In the genomic region with DNA sequence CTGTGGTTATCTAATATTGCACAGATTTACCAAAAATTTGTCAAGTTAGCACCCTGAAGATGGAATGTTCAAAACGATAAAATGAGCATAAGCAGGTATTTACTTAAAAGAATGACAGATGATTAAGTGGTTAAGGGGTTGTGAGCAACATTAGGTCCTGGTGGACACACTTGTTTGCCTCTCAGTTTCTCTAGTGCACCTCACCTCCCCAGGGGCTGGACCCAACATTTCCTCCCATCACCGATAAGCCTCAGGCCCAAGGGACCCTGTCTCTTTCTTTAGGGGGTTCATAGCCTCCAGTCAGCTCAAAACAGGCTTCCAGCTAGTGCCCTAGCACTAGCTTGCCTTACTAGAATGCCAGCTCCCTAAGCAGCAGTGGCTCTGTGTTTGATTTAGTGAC, we compare ENCODE assay signal across 20 cellular contexts.
A peak's percentile ranks its signal among the peaks of the same experiment; 100 is the strongest.
DNase-seq lines count a peak whose midpoint lies in the region; ATAC-seq and TF ChIP-seq lines count a peak whose summit lies in the region.
"Had no signal": no experiment of that assay in that cellular context is flagged by ENCODE, and none has a peak within 500 bp of the region (broad histone marks: within the 10 kb centered on the region; RNA-seq: fewer than 3 reads in every experiment).

No MANE protein-coding gene starts in this region.

- no peaks in the 10 kb centered on the region for H3K36me3 ChIP-seq in cardiac muscle cell
- H3K36me3 ChIP-seq in left ventricle myocardium inferior, result no peaks in the 10 kb centered on the region
- H3K36me3 ChIP-seq in HEK293 (ENCODE audit: control insufficient read depth in 2 of 2, insufficient read depth in 1 of 2, low read length in 2 of 2), result no peaks in the 10 kb centered on the region
- no peaks in the 10 kb centered on the region for H3K36me3 ChIP-seq in Karpas-422 (ENCODE audit: insufficient read depth, low read length)
- H3K36me3 ChIP-seq in thyroid gland, result no peaks in the 10 kb centered on the region
- H3K36me3 ChIP-seq: HAP-1, tibial nerve had no signal

- POLR2A ChIA-PET in HEK293 (lab: Yijun Ruan, JAX), result no interaction called here

- CTCF ChIA-PET in HEK293 (lab: Yijun Ruan, JAX), result interaction anchor here (0.6 to 0.8 kb wide), 2 partner anchors 16 to 92 kb away, joined by 3 read pairs; no protein-coding TSS in a partner anchor

- no peaks in the 10 kb centered on the region for H3K79me2 ChIP-seq in Karpas-422 (ENCODE audit: low read length)

- no peak overlapping the region for H3K4me3 ChIP-seq in cardiac muscle cell
- H3K4me3 ChIP-seq in left ventricle myocardium inferior, result no peak overlapping the region
- no peak overlapping the region for H3K4me3 ChIP-seq in HEK293 (ENCODE audit: low read depth, low read length)
- H3K4me3 ChIP-seq in Karpas-422 (ENCODE audit: low read length), result no peak overlapping the region
- no peak overlapping the region for H3K4me3 ChIP-seq in thyroid gland (replicated peaks in 1 of 3)
- H3K4me3 ChIP-seq: HAP-1, tibial nerve had no signal

- peaks cover 19% of the 10 kb centered on the region for H3K4me1 ChIP-seq in cardiac muscle cell (ENCODE audit: low read depth)
- H3K4me1 ChIP-seq in left ventricle myocardium inferior, result peaks cover 9% of the 10 kb centered on the region
- H3K4me1 ChIP-seq in HEK293 (ENCODE audit: control insufficient read depth, insufficient read depth, low read length), result peaks cover 6% of the 10 kb centered on the region; the same call in 1 of the 2 replicates
- H3K4me1 ChIP-seq in Karpas-422 (ENCODE audit: low read length), result peaks cover 21% of the 10 kb centered on the region
- peaks cover 0 to 8% of the 10 kb centered on the region in 2 donors for H3K4me1 ChIP-seq in thyroid gland
- H3K4me1 ChIP-seq: tibial nerve had no signal

- no peak for TF ChIP-seq CTCF in cardiac muscle cell (IDR thresholded peaks at IDR 0.05; ENCODE audit: low read depth, low read length)
- no peak for TF ChIP-seq CTCF in left ventricle myocardium inferior (IDR thresholded peaks at IDR 0.05; ENCODE audit: borderline replicate concordance)
- no peak for TF ChIP-seq CTCF in HEK293 (tag by site-specific recombination; IDR thresholded peaks at IDR 0.05)
- no peak for TF ChIP-seq CTCF in thyroid gland (IDR thresholded peaks at IDR 0.05)

- ATAC-seq in HG02973 (IDR thresholded peaks at IDR 0.05; ENCODE audit: unreplicated experiment), result no peak
- ATAC-seq in HG03159 (IDR thresholded peaks at IDR 0.05; ENCODE audit: unreplicated experiment), result no peak
- ATAC-seq: effector memory CD8-positive, alpha-beta T cell; HepG2; Panc1; SK-N-SH treated with all-trans-retinoic acid at 6 μM for 48 hours had no signal

- H3K4me2 ChIP-seq in Karpas-422 (ENCODE audit: low read depth, low read length, poor library complexity, severe bottlenecking), result peak overlapping the region; percentile 47

- DNase-seq in cardiac muscle cell (ENCODE audit: low read depth in 1 of 2, low spot score in 1 of 2) (no peak), left ventricle myocardium inferior (no peak), Karpas-422 (no peak), HPDE6-E6E7 (ENCODE audit: extremely low spot score) (no peak), thyroid gland (no peak)
- DNase-seq: 8988T; CD4-positive, CD25-positive, alpha-beta regulatory T cell; central memory CD4-positive, alpha-beta T cell; effector memory CD8-positive, alpha-beta T cell; hypothalamus; NCI-H2081 treated with DMSO at 0.1 percent for 48 hours; stimulated activated CD4-positive, alpha-beta T cell treated with anti-CD3 and anti-CD28 coated beads, Interleukin-4, amount 100 ng/mL, for 4 hours had no signal

- no peaks in the 10 kb centered on the region for H3K9me2 ChIP-seq in Karpas-422 (replicated peaks; ENCODE audit: insufficient read depth, low read length)

- H3K27me3 ChIP-seq in cardiac muscle cell (no peaks in the 10 kb centered on the region), left ventricle myocardium inferior (ENCODE audit: low read depth) (no peaks in the 10 kb centered on the region), Karpas-422 (ENCODE audit: low read length) (no peaks in the 10 kb centered on the region), thyroid gland (no peaks in the 10 kb centered on the region)
- H3K27me3 ChIP-seq: tibial nerve had no signal

- no peaks in the 10 kb centered on the region for H4K20me1 ChIP-seq in Karpas-422 (ENCODE audit: insufficient read depth, low read depth, low read length)

- no peak overlapping the region for H3K9ac ChIP-seq in Karpas-422 (ENCODE audit: low read length)

- TF ChIP-seq POLR2A in thyroid gland (IDR thresholded peaks at IDR 0.05), result no peak

- WGBS in thyroid gland, 2 donors, result 94 to 100% methylated on average over 2 of the region's 2 CpGs

- no peak overlapping the region for H2AFZ ChIP-seq in Karpas-422 (ENCODE audit: low read length)

- no peaks in the 10 kb centered on the region for H3K9me3 ChIP-seq in cardiac muscle cell (ENCODE audit: low read depth)
- H3K9me3 ChIP-seq in left ventricle myocardium inferior (replicated peaks), result no peaks in the 10 kb centered on the region
- H3K9me3 ChIP-seq in HEK293 (ENCODE audit: control insufficient read depth, insufficient read depth, low read depth, low read length), result no peaks in the 10 kb centered on the region
- no peaks in the 10 kb centered on the region; the same call in 1 of the 2 replicates for H3K9me3 ChIP-seq in Karpas-422 (ENCODE audit: low read length)
- no peaks in the 10 kb centered on the region for H3K9me3 ChIP-seq in thyroid gland
- H3K9me3 ChIP-seq: HAP-1, tibial nerve had no signal

- intact Hi-C loops in left ventricle myocardium inferior (cut with micrococcal nuclease) (no loop called here), thyroid gland (cut with DNase I) (no loop called here)

- H3K27ac ChIP-seq in cardiac muscle cell (peak overlapping the region; percentile 64), left ventricle myocardium inferior (replicated peaks) (no peak overlapping the region), HEK293 (ENCODE audit: extremely low read depth, low read depth, low read length) (no peak overlapping the region), Karpas-422 (ENCODE audit: low read length) (peak overlapping the region; percentile 28; the same call in 1 of the 2 replicates), thyroid gland (no peak overlapping the region)
- H3K27ac ChIP-seq: tibial nerve had no signal

TF ChIP-seq in HEK293, 187 proteins besides CTCF, POLR2A, EP300 and RAD21:
- TF ChIP-seq OSR2 (tag by site-specific recombination; IDR thresholded peaks at IDR 0.05) (peak; percentile 17; the same call in 1 of the 2 replicates), REPIN1 (tag by site-specific recombination; IDR thresholded peaks at IDR 0.05; ENCODE audit: low read depth) (no peak), ZNF214 (tag by site-specific recombination; IDR thresholded peaks at IDR 0.05; ENCODE audit: borderline replicate concordance) (no peak)
TF ChIP-seq in HEK293: peak in this region for 1.

Comparison
In these comparisons a context has a peak if more than half of its experiments do, and no peak if none do; other contexts are left out.
1. H3K27ac ChIP-seq: peak in cardiac muscle cell (single experiment) and Karpas-422 (single experiment); none in left ventricle myocardium inferior (single experiment), HEK293 (single experiment) and thyroid gland (0 of 3).